22 cellular contexts compared by ENCODE assay signal in the genomic region with DNA sequence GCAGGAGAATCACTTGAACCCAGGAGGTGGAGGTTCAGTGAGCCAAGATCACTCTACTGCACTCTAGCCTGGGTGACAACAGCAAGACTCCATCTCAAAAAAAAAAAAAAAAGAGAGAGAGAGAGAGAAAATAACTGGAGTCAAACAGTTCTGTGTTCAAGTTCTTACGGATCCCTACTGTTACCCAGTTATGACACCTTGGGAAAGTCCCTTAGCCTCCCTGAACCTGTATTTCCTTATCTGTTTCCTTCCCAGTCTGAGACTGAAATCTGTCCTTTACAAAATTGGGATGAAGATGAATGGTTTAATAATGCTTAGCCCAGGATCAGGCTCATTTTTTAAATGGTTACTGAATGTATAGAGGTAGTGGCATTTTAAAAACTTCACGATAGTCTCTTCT. TPM values are rescaled to one million over a fixed set of nuclear protein-coding genes. Genes with fewer than 3 reads are reported as not detected.
DNase-seq lines count a peak whose midpoint lies in the region; ATAC-seq and TF ChIP-seq lines count a peak whose summit lies in the region.
"Had no signal": no experiment of that assay in that cellular context is flagged by ENCODE, and none has a peak within 500 bp of the region (broad histone marks: within the 10 kb centered on the region; RNA-seq: fewer than 3 reads in every experiment).

No MANE protein-coding gene starts in this region.

- CTCF ChIA-PET in CD4-positive, alpha-beta memory T cell (lab: Charles Lee; ENCODE audit: partially characterized antibody): interaction anchor here (1.1 to 1.7 kb wide), 6 partner anchors 25 to 120 kb away, joined by 3 to 8 read pairs (median 4); partner anchors contain the start of gene ZNF747

- H3K27ac ChIP-seq in CD4-positive, alpha-beta memory T cell (ENCODE audit: low read depth, low read length): no peak overlapping the region
- H3K27ac ChIP-seq: HL-60 had no signal

- ATAC-seq in activated T-cell treated with anti-CD3 and anti-CD28 coated beads, Interleukin-2, amount 50 U/mL, for 72 hours (replicated peaks in 1 of 2): no peak
- ATAC-seq in activated T-cell treated with anti-CD3 and anti-CD28 coated beads, Interleukin-2, amount 50 U/mL, for 4 hours: no peak
- no peak for ATAC-seq in activated naive CD4-positive, alpha-beta T cell treated with anti-CD3 and anti-CD28 coated beads, Interleukin-2, amount 50 U/mL, for 72 hours
- ATAC-seq in mucosa of descending colon (peak; percentile 73), HG03442 (IDR thresholded peaks at IDR 0.05; ENCODE audit: unreplicated experiment) (no peak)

- H3K36me3 Mint-ChIP-seq in activated T-cell treated with anti-CD3 and anti-CD28 coated beads, Interleukin-2, amount 50 U/mL, for 72 hours (ENCODE audit: insufficient read depth in 2 of 2): peaks cover 18 to 57% of the 10 kb centered on the region in 2 donors
- H3K36me3 Mint-ChIP-seq in activated T-cell treated with anti-CD3 and anti-CD28 coated beads, Interleukin-2, amount 50 U/mL, for 4 hours (ENCODE audit: insufficient read depth): peaks cover 41% of the 10 kb centered on the region
- H3K36me3 Mint-ChIP-seq in CD4-positive, alpha-beta memory T cell: peaks cover 58 to 59% of the 10 kb centered on the region in 2 donors
- peaks cover 26 to 33% of the 10 kb centered on the region in 2 donors for H3K36me3 Mint-ChIP-seq in activated naive CD4-positive, alpha-beta T cell treated with anti-CD3 and anti-CD28 coated beads, Interleukin-2, amount 50 U/mL, for 72 hours

- intact Hi-C loops in CD4-positive, alpha-beta memory T cell (cut with micrococcal nuclease): no loop called here
- intact Hi-C loops in mucosa of descending colon (cut with DNase I, micrococcal nuclease): no loop called here

- H3K36me3 ChIP-seq in CD4-positive, alpha-beta memory T cell (ENCODE audit: insufficient read depth, low read length): peaks cover 80% of the 10 kb centered on the region
- no peaks in the 10 kb centered on the region for H3K36me3 ChIP-seq in mucosa of descending colon (ENCODE audit: low read depth)
- H3K36me3 ChIP-seq: HAP-1 had no signal

- no peaks in the 10 kb centered on the region for H3K27me3 ChIP-seq in CD4-positive, alpha-beta memory T cell (ENCODE audit: insufficient read depth, low read length)

- no peak overlapping the region for H3K4me3 Mint-ChIP-seq in activated T-cell treated with anti-CD3 and anti-CD28 coated beads, Interleukin-2, amount 50 U/mL, for 72 hours
- H3K4me3 Mint-ChIP-seq in activated T-cell treated with anti-CD3 and anti-CD28 coated beads, Interleukin-2, amount 50 U/mL, for 4 hours: no peak overlapping the region
- H3K4me3 Mint-ChIP-seq in CD4-positive, alpha-beta memory T cell: no peak overlapping the region
- H3K4me3 Mint-ChIP-seq: CD14-positive monocyte, IgD-negative memory B cell had no signal

- no peak overlapping the region for H3K4me3 ChIP-seq in CD4-positive, alpha-beta memory T cell (ENCODE audit: low read length in 2 of 2)
- H3K4me3 ChIP-seq in mucosa of descending colon: no peak overlapping the region
- H3K4me3 ChIP-seq: HAP-1 had no signal

- no peaks in the 10 kb centered on the region for H3K9me3 ChIP-seq in CD4-positive, alpha-beta memory T cell (ENCODE audit: control insufficient read depth in 1 of 2, low read length in 2 of 2)
- H3K9me3 ChIP-seq in mucosa of descending colon: no peaks in the 10 kb centered on the region
- H3K9me3 ChIP-seq: HAP-1 had no signal

- no peak for TF ChIP-seq CTCF in mucosa of descending colon (IDR thresholded peaks at IDR 0.05)

- no peak for DNase-seq in activated T-cell treated with anti-CD3 and anti-CD28 coated beads, Interleukin-2, amount 50 U/mL, for 72 hours
- no peak for DNase-seq in activated T-cell treated with anti-CD3 and anti-CD28 coated beads, Interleukin-2, amount 50 U/mL, for 4 hours
- no peak for DNase-seq in CD4-positive, alpha-beta memory T cell
- DNase-seq in activated naive CD4-positive, alpha-beta T cell treated with anti-CD3 and anti-CD28 coated beads, Interleukin-2, amount 50 U/mL, for 72 hours (ENCODE audit: low spot score in 2 of 2): no peak
- DNase-seq in mucosa of descending colon (no peak), DMS153 (lab: John Stamatoyannopoulos, UW) (no peak), SKM-1 treated with dmso at 0.1 percent for 144 hours (lab: John Stamatoyannopoulos, UW; ENCODE audit: unreplicated experiment) (no peak)
- DNase-seq: DMS79 treated with DMSO at 0.1 percent for 48 hours, Kasumi-1, MM.1S, NCI-H1092 treated with DMSO at 0.1 percent for 48 hours, NCI-H2081 treated with DMSO at 0.1 percent for 48 hours, NCI-H510A, NCI-H774, RPMI8226 had no signal

- no peaks in the 10 kb centered on the region for H3K9me3 Mint-ChIP-seq in activated T-cell treated with anti-CD3 and anti-CD28 coated beads, Interleukin-2, amount 50 U/mL, for 72 hours
- no peaks in the 10 kb centered on the region for H3K9me3 Mint-ChIP-seq in activated T-cell treated with anti-CD3 and anti-CD28 coated beads, Interleukin-2, amount 50 U/mL, for 4 hours
- no peaks in the 10 kb centered on the region for H3K9me3 Mint-ChIP-seq in CD4-positive, alpha-beta memory T cell
- no peaks in the 10 kb centered on the region for H3K9me3 Mint-ChIP-seq in activated naive CD4-positive, alpha-beta T cell treated with anti-CD3 and anti-CD28 coated beads, Interleukin-2, amount 50 U/mL, for 72 hours
- H3K9me3 Mint-ChIP-seq: IgD-negative memory B cell had no signal

- H3K27me3 Mint-ChIP-seq in activated T-cell treated with anti-CD3 and anti-CD28 coated beads, Interleukin-2, amount 50 U/mL, for 72 hours (ENCODE audit: low read depth): no peaks in the 10 kb centered on the region
- no peaks in the 10 kb centered on the region for H3K27me3 Mint-ChIP-seq in activated T-cell treated with anti-CD3 and anti-CD28 coated beads, Interleukin-2, amount 50 U/mL, for 4 hours (ENCODE audit: low read depth)
- no peaks in the 10 kb centered on the region for H3K27me3 Mint-ChIP-seq in CD4-positive, alpha-beta memory T cell
- H3K27me3 Mint-ChIP-seq: IgD-negative memory B cell had no signal

- POLR2A ChIA-PET in CD4-positive, alpha-beta memory T cell (lab: Charles Lee; ENCODE audit: partially characterized antibody): interaction anchor here (0.9 to 5.1 kb wide), 12 partner anchors 11 to 101 kb away, joined by 3 to 22 read pairs (median 6); partner anchors contain the start of genes DCTPP1, ITGAL and ZNF689

- H3K4me1 Mint-ChIP-seq in activated T-cell treated with anti-CD3 and anti-CD28 coated beads, Interleukin-2, amount 50 U/mL, for 72 hours (ENCODE audit: low read depth): peaks cover 1% of the 10 kb centered on the region
- peaks cover 1% of the 10 kb centered on the region for H3K4me1 Mint-ChIP-seq in activated T-cell treated with anti-CD3 and anti-CD28 coated beads, Interleukin-2, amount 50 U/mL, for 4 hours (ENCODE audit: low read depth)
- peaks cover 0 to 12% (median 5%) of the 10 kb centered on the region in 4 donors for H3K4me1 Mint-ChIP-seq in CD4-positive, alpha-beta memory T cell
- H3K4me1 Mint-ChIP-seq: CD14-positive monocyte, IgD-negative memory B cell had no signal

- H3K4me1 ChIP-seq in CD4-positive, alpha-beta memory T cell (ENCODE audit: insufficient read depth, low read length): no peaks in the 10 kb centered on the region
- no peaks in the 10 kb centered on the region for H3K4me1 ChIP-seq in mucosa of descending colon (ENCODE audit: low read depth)
- H3K4me1 ChIP-seq: HAP-1 had no signal

- H3K27ac Mint-ChIP-seq in activated T-cell treated with anti-CD3 and anti-CD28 coated beads, Interleukin-2, amount 50 U/mL, for 72 hours: peak overlapping the region; percentile 63
- H3K27ac Mint-ChIP-seq in CD4-positive, alpha-beta memory T cell: peak overlapping the region in 5 of 7 donors; percentile 18 to 85 (median 48)
- peak overlapping the region; percentile 49 to 90 for H3K27ac Mint-ChIP-seq in activated naive CD4-positive, alpha-beta T cell treated with anti-CD3 and anti-CD28 coated beads, Interleukin-2, amount 50 U/mL, for 72 hours

RNA-seq across cellular contexts. Expression of gene ZNF768, which starts 17.3 kb away (rescaled TPM):
- 10 to 100 TPM; 21.0 to 22.5 TPM for total RNA-seq in activated T-cell treated with anti-CD3 and anti-CD28 coated beads, Interleukin-2, amount 50 U/mL, for 72 hours
- 10 to 100 TPM in 2 of 3 donors, 1 to 10 TPM in 1; 9.1 to 10.7 (median 10.5) TPM for total RNA-seq in activated T-cell treated with anti-CD3 and anti-CD28 coated beads, Interleukin-2, amount 50 U/mL, for 4 hours
- 1 to 10 TPM; 5.8 to 6.1 TPM for total RNA-seq in CD4-positive, alpha-beta memory T cell
- 1 to 10 TPM in 1 of 2 donors, under 1 TPM in 1; 0.69 to 1.7 TPM for polyA plus RNA-seq in CD4-positive, alpha-beta memory T cell
- 1 to 10 TPM; 2.3 to 9.3 TPM for total RNA-seq in activated naive CD4-positive, alpha-beta T cell treated with anti-CD3 and anti-CD28 coated beads, Interleukin-2, amount 50 U/mL, for 72 hours
- total RNA-seq in mucosa of descending colon: 10 to 100 TPM; 53.9 to 70.1 (median 65.9) TPM

RNA-seq across cellular contexts. Expression of gene ZNF747, which starts 25.6 kb away (rescaled TPM):
- 1 to 10 TPM; 8.3 to 9.2 TPM for total RNA-seq in activated T-cell treated with anti-CD3 and anti-CD28 coated beads, Interleukin-2, amount 50 U/mL, for 72 hours
- total RNA-seq in activated T-cell treated with anti-CD3 and anti-CD28 coated beads, Interleukin-2, amount 50 U/mL, for 4 hours: 10 to 100 TPM; 14.2 to 15.4 (median 15.2) TPM
- 10 to 100 TPM; 15.7 to 17.8 TPM for total RNA-seq in CD4-positive, alpha-beta memory T cell
- polyA plus RNA-seq in CD4-positive, alpha-beta memory T cell: 1 to 10 TPM; 7.8 to 8.8 TPM
- total RNA-seq in activated naive CD4-positive, alpha-beta T cell treated with anti-CD3 and anti-CD28 coated beads, Interleukin-2, amount 50 U/mL, for 72 hours: 1 to 10 TPM; 4.5 to 8.2 TPM
- 10 to 100 TPM in 2 of 3 donors, 1 to 10 TPM in 1; 9.2 to 13.8 (median 10.5) TPM for total RNA-seq in mucosa of descending colon
- total RNA-seq: G401 had no signal

RNA-seq across cellular contexts. Expression of gene ITGAL, which starts 36.5 kb away (rescaled TPM):
- total RNA-seq in activated T-cell treated with anti-CD3 and anti-CD28 coated beads, Interleukin-2, amount 50 U/mL, for 72 hours: 100 to 1,000 TPM; 517 to 673 TPM
- 100 to 1,000 TPM; 193 to 259 (median 220) TPM for total RNA-seq in activated T-cell treated with anti-CD3 and anti-CD28 coated beads, Interleukin-2, amount 50 U/mL, for 4 hours
- 100 to 1,000 TPM; 648 to 657 TPM for total RNA-seq in CD4-positive, alpha-beta memory T cell
- polyA plus RNA-seq in CD4-positive, alpha-beta memory T cell: 100 to 1,000 TPM; 110 to 159 TPM
- 100 to 1,000 TPM; 297 to 390 TPM for total RNA-seq in activated naive CD4-positive, alpha-beta T cell treated with anti-CD3 and anti-CD28 coated beads, Interleukin-2, amount 50 U/mL, for 72 hours
- 10 to 100 TPM in 1 of 3 donors, 1 to 10 TPM in 2; 8.1 to 14.8 (median 8.5) TPM for total RNA-seq in mucosa of descending colon
- total RNA-seq: A673, G401 had no signal

RNA-seq across cellular contexts. Expression of gene ZNF764, which starts 49.1 kb away (rescaled TPM):
- total RNA-seq in activated T-cell treated with anti-CD3 and anti-CD28 coated beads, Interleukin-2, amount 50 U/mL, for 72 hours: 10 to 100 TPM; 10.7 to 12.7 TPM
- total RNA-seq in activated T-cell treated with anti-CD3 and anti-CD28 coated beads, Interleukin-2, amount 50 U/mL, for 4 hours: 10 to 100 TPM; 21.2 to 23.4 (median 22.5) TPM
- total RNA-seq in CD4-positive, alpha-beta memory T cell: 10 to 100 TPM; 28.9 to 29.3 TPM
- polyA plus RNA-seq in CD4-positive, alpha-beta memory T cell: 1 to 10 TPM; 4.2 to 8.8 TPM
- 10 to 100 TPM; 11.1 to 11.6 TPM for total RNA-seq in activated naive CD4-positive, alpha-beta T cell treated with anti-CD3 and anti-CD28 coated beads, Interleukin-2, amount 50 U/mL, for 72 hours
- total RNA-seq in mucosa of descending colon: 10 to 100 TPM; 11.2 to 20.2 (median 12.7) TPM

Comparison
In these comparisons a context has a peak if more than half of its experiments do, and no peak if none do; other contexts are left out.
1. RNA of gene ITGAL, which starts 36.5 kb away (total RNA-seq): 517 to 673 TPM in activated T-cell treated with anti-CD3 and anti-CD28 coated beads, Interleukin-2, amount 50 U/mL, for 72 hours, 648 to 657 TPM in CD4-positive, alpha-beta memory T cell, 297 to 390 TPM in activated naive CD4-positive, alpha-beta T cell treated with anti-CD3 and anti-CD28 coated beads, Interleukin-2, amount 50 U/mL, for 72 hours and 193 to 259 TPM in activated T-cell treated with anti-CD3 and anti-CD28 coated beads, Interleukin-2, amount 50 U/mL, for 4 hours; 8.1 to 14.8 TPM in mucosa of descending colon; every median in the first group is over 10 times any median in the second.
2. Peak in every context shown above with its lines, with median percentiles within 50 percentile points of each other: H3K27ac Mint-ChIP-seq.